In genomic region chr1:113073457-113073950, GRCh38 we compare ENCODE assay signal across 8 cellular contexts. TPM values are rescaled to one million over a fixed set of nuclear protein-coding genes. Genes with fewer than 3 reads are reported as not detected.
DNase-seq lines count a peak whose midpoint lies in the region; ATAC-seq and TF ChIP-seq lines count a peak whose summit lies in the region.

No MANE protein-coding gene starts in this region.

- peak overlapping the region; percentile 89 for H3K27ac Mint-ChIP-seq in memory B cell

- peaks cover 11% of the 10 kb centered on the region for H3K36me3 Mint-ChIP-seq in activated T-cell treated with anti-CD3 and anti-CD28 coated beads, Interleukin-2, amount 50 U/mL, for 4 hours (ENCODE audit: insufficient read depth)
- H3K36me3 Mint-ChIP-seq in memory B cell: peaks cover 8% of the 10 kb centered on the region

- intact Hi-C loops in upper lobe of right lung (cut with DNase I): no loop called here

- peaks cover 24% of the 10 kb centered on the region for H3K36me3 ChIP-seq in OCI-LY1 (ENCODE audit: insufficient read depth, low read length)
- H3K36me3 ChIP-seq in upper lobe of right lung: peaks cover 13% of the 10 kb centered on the region

- H3K27ac ChIP-seq in OCI-LY1 (ENCODE audit: low read depth, low read length, poor library complexity, severe bottlenecking) (peak overlapping the region; percentile 70), upper lobe of right lung (peak overlapping the region; percentile 94)

- H2AFZ ChIP-seq in OCI-LY1 (ENCODE audit: low read length): no peak overlapping the region

- H3K4me1 Mint-ChIP-seq in activated T-cell treated with anti-CD3 and anti-CD28 coated beads, Interleukin-2, amount 50 U/mL, for 4 hours (ENCODE audit: low read depth): peaks cover 31% of the 10 kb centered on the region
- H3K4me1 Mint-ChIP-seq in memory B cell: peaks cover 16% of the 10 kb centered on the region

- peak overlapping the region; percentile 87 for H3K4me3 ChIP-seq in OCI-LY1 (ENCODE audit: low read depth, low read length, poor library complexity, severe bottlenecking)
- peak overlapping the region; percentile 98 for H3K4me3 ChIP-seq in upper lobe of right lung

- H3K9me3 ChIP-seq in OCI-LY1 (ENCODE audit: low read length) (no peaks in the 10 kb centered on the region), upper lobe of right lung (no peaks in the 10 kb centered on the region)

- H3K4me1 ChIP-seq in OCI-LY1 (ENCODE audit: insufficient read depth, low read length, severe bottlenecking) (peaks cover 20% of the 10 kb centered on the region), upper lobe of right lung (peaks cover 19% of the 10 kb centered on the region)

- TF ChIP-seq CTCF in OCI-LY1 (IDR thresholded peaks at IDR 0.05; ENCODE audit: low read length) (peak; percentile 41), upper lobe of right lung (IDR thresholded peaks at IDR 0.05) (no peak)

- no peaks in the 10 kb centered on the region for H3K27me3 Mint-ChIP-seq in activated T-cell treated with anti-CD3 and anti-CD28 coated beads, Interleukin-2, amount 50 U/mL, for 4 hours (ENCODE audit: low read depth)
- H3K27me3 Mint-ChIP-seq in memory B cell: no peaks in the 10 kb centered on the region

- H4K20me1 ChIP-seq in OCI-LY1 (ENCODE audit: insufficient read depth, low read length): no peaks in the 10 kb centered on the region

- H3K27me3 ChIP-seq in OCI-LY1 (ENCODE audit: insufficient read depth, low read length) (no peaks in the 10 kb centered on the region), upper lobe of right lung (no peaks in the 10 kb centered on the region)

- peaks cover 24% of the 10 kb centered on the region for H3K79me2 ChIP-seq in OCI-LY1 (ENCODE audit: insufficient read depth, low read length)

- no peaks in the 10 kb centered on the region for H3F3A ChIP-seq in OCI-LY1 (ENCODE audit: insufficient read depth, low read length)

- H3K9me2 ChIP-seq in OCI-LY1 (ENCODE audit: low read depth, low read length): no peaks in the 10 kb centered on the region

- peak overlapping the region; percentile 85 for H3K9ac ChIP-seq in OCI-LY1 (ENCODE audit: low read length)

- peak overlapping the region; percentile 96 for H3K4me3 Mint-ChIP-seq in activated T-cell treated with anti-CD3 and anti-CD28 coated beads, Interleukin-2, amount 50 U/mL, for 4 hours
- H3K4me3 Mint-ChIP-seq in memory B cell: peak overlapping the region; percentile 89

- no peak for DNase-seq in activated T-cell treated with anti-CD3 and anti-CD28 coated beads, Interleukin-2, amount 50 U/mL, for 4 hours
- DNase-seq in activated T-cell treated with anti-CD3 and anti-CD28 coated beads, Interleukin-2, amount 50 U/mL, for 1 hour: no peak
- DNase-seq in dermis blood vessel endothelial cell (peak; percentile 77), memory B cell (ENCODE audit: low spot score in 2 of 2) (no peak), upper lobe of right lung (no peak), NCI-H1694 (lab: John Stamatoyannopoulos, UW) (no peak)

- no peaks in the 10 kb centered on the region for H3K9me3 Mint-ChIP-seq in activated T-cell treated with anti-CD3 and anti-CD28 coated beads, Interleukin-2, amount 50 U/mL, for 4 hours
- no peaks in the 10 kb centered on the region for H3K9me3 Mint-ChIP-seq in memory B cell

- H3K4me2 ChIP-seq in OCI-LY1 (ENCODE audit: low read length): peak overlapping the region; percentile 98

- ATAC-seq in activated T-cell treated with anti-CD3 and anti-CD28 coated beads, Interleukin-2, amount 50 U/mL, for 4 hours: peak in 1 of 2 donors; percentile 11
- ATAC-seq in HG02588 (IDR thresholded peaks at IDR 0.05; ENCODE audit: unreplicated experiment): peak; percentile 24
- ATAC-seq in memory B cell (ENCODE audit: low read depth): no peak
- ATAC-seq in upper lobe of right lung: peak; percentile 63

RNA-seq across cellular contexts. Expression of gene LRIG2, which starts 0.5 kb away (rescaled TPM):
- 1 to 10 TPM; 7.5 to 8.2 (median 7.8) TPM for total RNA-seq in activated T-cell treated with anti-CD3 and anti-CD28 coated beads, Interleukin-2, amount 50 U/mL, for 4 hours
- total RNA-seq in dermis blood vessel endothelial cell (9.0 and 16.1 TPM in 2 replicates), upper lobe of right lung (10.9 TPM)
